ENCODE assay signal across 15 cellular contexts in the genomic region with DNA sequence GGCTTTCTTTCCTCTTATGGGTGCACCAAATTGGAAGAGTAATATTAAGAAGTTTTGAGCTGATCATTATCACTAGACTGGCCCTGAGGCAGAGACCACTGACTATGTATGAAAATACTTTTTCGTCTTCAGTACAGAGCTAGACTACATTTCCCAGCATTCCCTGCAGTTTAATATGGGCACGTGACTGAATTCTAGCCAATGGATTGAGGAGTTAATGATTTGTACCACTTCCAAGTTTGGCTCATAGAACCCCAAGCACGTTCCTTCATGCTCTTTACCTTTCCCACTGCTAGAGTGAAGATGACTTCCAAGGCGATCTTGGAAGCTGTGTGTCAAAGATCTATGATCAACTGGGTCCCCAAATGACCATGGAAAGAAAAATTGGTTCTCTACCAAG.
DNase-seq lines count a peak whose midpoint lies in the region; ATAC-seq, FAIRE-seq and TF ChIP-seq lines count a peak whose summit lies in the region.
"Had no signal": no experiment of that assay in that cellular context is flagged by ENCODE, and none has a peak within 500 bp of the region (broad histone marks: within the 10 kb centered on the region; RNA-seq: fewer than 3 reads in every experiment).

No MANE protein-coding gene starts in this region.

- H3K4me3 ChIP-seq in LNCaP clone FGC (ENCODE audit: low read depth, low read length) (no peak overlapping the region), GM12878 (no peak overlapping the region), WERI-Rb-1 (ENCODE audit: low read depth, low read length) (no peak overlapping the region)

- intact Hi-C loops in Right ventricle myocardium superior (cut with DNase I) (no loop called here), left cardiac atrium (cut with DNase I) (no loop called here), GM12878 (cut with micrococcal nuclease; ENCODE audit: unreplicated experiment) (no loop called here)

- H3K9ac ChIP-seq in GM12878 (ENCODE audit: control insufficient read depth, insufficient read depth, low read length), result no peak overlapping the region

- no peak overlapping the region for H3K27ac ChIP-seq in GM12878 (ENCODE audit: control insufficient read depth, insufficient read depth)
- no peak overlapping the region for H3K27ac ChIP-seq in WERI-Rb-1

- H3K4me2 ChIP-seq in GM12878 (ENCODE audit: control insufficient read depth, insufficient read depth), result no peak overlapping the region

- H3K36me3 ChIP-seq in GM12878 (ENCODE audit: control insufficient read depth in 2 of 2, insufficient read depth in 2 of 2, low read length in 1 of 2) (no peaks in the 10 kb centered on the region), WERI-Rb-1 (no peaks in the 10 kb centered on the region)
- H3K36me3 ChIP-seq: BE2C had no signal

- no peak for TF ChIP-seq EP300 in GM12878 (IDR thresholded peaks at IDR 0.05; ENCODE audit: borderline replicate concordance in 1 of 2, control insufficient read depth in 1 of 2, low read depth in 2 of 2, low read length in 2 of 2)

- in situ Hi-C loops in GM12878 (cut with MboI), result no loop called here

- TF ChIP-seq CTCF in LNCaP clone FGC (IDR thresholded peaks at IDR 0.05; ENCODE audit: control insufficient read depth, extremely low read depth, insufficient read depth) (no peak), GM12878 (IDR thresholded peaks at IDR 0.05 in 2 of 3, conservative IDR thresholded peaks at IDR 0.05 in 1 of 3; ENCODE audit: control insufficient read depth in 2 of 3, extremely low read depth in 1 of 3, insufficient read depth in 1 of 3, low read depth in 3 of 3, low read length in 3 of 3) (no peak), WERI-Rb-1 (IDR thresholded peaks at IDR 0.05; ENCODE audit: low read depth, low read length) (no peak)

- no peak for TF ChIP-seq RAD21 in GM12878 (IDR thresholded peaks at IDR 0.05; ENCODE audit: insufficient read depth, low read depth, low read length)

- RAD21 ChIA-PET in GM12878 (lab: Charles Lee; ENCODE audit: unreplicated experiment), result no interaction called here

- H3K9me3 ChIP-seq in GM12878 (replicated peaks; ENCODE audit: control insufficient read depth, insufficient read depth, low read length), result no peaks in the 10 kb centered on the region
- H3K9me3 ChIP-seq in WERI-Rb-1 (ENCODE audit: severe bottlenecking), result no peaks in the 10 kb centered on the region
- H3K9me3 ChIP-seq: BE2C had no signal

- BruUV-seq in GM12878 (replicated peaks; lab: Mats Ljungman, UMichigan), result no TSS peak

- ATAC-seq in Right ventricle myocardium superior (ENCODE audit: poor library complexity), result peak; percentile 17
- no peak for ATAC-seq in left cardiac atrium
- no peak for ATAC-seq in GM12878
- ATAC-seq in GM19397 (IDR thresholded peaks at IDR 0.05; ENCODE audit: unreplicated experiment), result no peak
- ATAC-seq: Panc1 had no signal

- no peaks in the 10 kb centered on the region for H4K20me1 ChIP-seq in GM12878 (ENCODE audit: control insufficient read depth, insufficient read depth)

- TF ChIP-seq POLR2A in GM12878 (IDR thresholded peaks at IDR 0.05; ENCODE audit: low read depth, low read length) (no peak), erythroblast (IDR thresholded peaks at IDR 0.05; ENCODE audit: low read length) (no peak)

- WGBS in GM12878 (ENCODE audit: insufficient coverage, insufficient replicate concordance, low lambda C conversion rate, missing lambda C conversion rate), result 35% methylated on average over 4 of the region's 4 CpGs

- DNase-seq in Right ventricle myocardium superior (no peak), left cardiac atrium (no peak), LNCaP clone FGC (ENCODE audit: low read depth) (peak; percentile 4), GM12878 (ENCODE audit: low read depth, low spot score) (no peak), erythroblast (lab: John Stamatoyannopoulos, UW) (no peak), WERI-Rb-1 (no peak)
- DNase-seq: BE2C; CD4-positive, alpha-beta memory T cell; GF-D8; H7; Kasumi-1; NCI-H2029; NCI-H510A had no signal

- no peaks in the 10 kb centered on the region for H3K27me3 ChIP-seq in GM12878 (replicated peaks in 1 of 2; ENCODE audit: control insufficient read depth in 2 of 2, insufficient read depth in 2 of 2, low read length in 1 of 2)
- no peaks in the 10 kb centered on the region for H3K27me3 ChIP-seq in WERI-Rb-1 (ENCODE audit: insufficient read depth, low read depth, severe bottlenecking)
- H3K27me3 ChIP-seq: BE2C had no signal

- CTCF ChIA-PET in GM12878 (lab: Yijun Ruan, JAX), result interaction anchor here (1.0 kb wide), 1 partner anchor 25 kb away, joined by 3 read pairs; no protein-coding TSS in a partner anchor

- no peaks in the 10 kb centered on the region for H3K79me2 ChIP-seq in GM12878 (ENCODE audit: control insufficient read depth, insufficient read depth, low read length)

- POLR2A ChIA-PET in GM12878 (lab: Charles Lee), result no interaction called here

- SMC1A ChIA-PET in GM12878 (lab: Charles Lee; ENCODE audit: uncharacterized antibody, unreplicated experiment), result no interaction called here

- H3K4me1 ChIP-seq in GM12878 (ENCODE audit: control insufficient read depth, insufficient read depth, low read length), result no peaks in the 10 kb centered on the region
- H3K4me1 ChIP-seq: BE2C had no signal

- no peak for FAIRE-seq in GM12878 (lab: Jason Lieb, UNC)

- H2AFZ ChIP-seq in GM12878 (ENCODE audit: control insufficient read depth, low read depth, low read length), result no peak overlapping the region

TF ChIP-seq in GM12878, 131 proteins besides CTCF, POLR2A, EP300 and RAD21 (continues in another document):
- TF ChIP-seq DPF2 (IDR thresholded peaks at IDR 0.05) (no peak), KAT2A (conservative IDR thresholded peaks at IDR 0.05; ENCODE audit: control insufficient read depth, low read depth, low read length) (no peak), CREB1 (IDR thresholded peaks at IDR 0.05; ENCODE audit: low read depth) (no peak), HDAC6 (IDR thresholded peaks at IDR 0.05; ENCODE audit: unreplicated experiment) (no peak), SMARCA5 (IDR thresholded peaks at IDR 0.05) (no peak), LARP7 (IDR thresholded peaks at IDR 0.05) (no peak), BACH1 (IDR thresholded peaks at IDR 0.05; ENCODE audit: borderline replicate concordance) (no peak), ETV6 (conservative IDR thresholded peaks at IDR 0.05 in 1 of 2, IDR thresholded peaks at IDR 0.05 in 1 of 2; ENCODE audit: borderline replicate concordance in 1 of 2, low read depth in 1 of 2) (no peak), NBN (IDR thresholded peaks at IDR 0.05) (no peak), NFXL1 (IDR thresholded peaks at IDR 0.05; ENCODE audit: borderline replicate concordance) (no peak), FOS (IDR thresholded peaks at IDR 0.05; ENCODE audit: borderline replicate concordance, extremely low read depth, insufficient read length) (no peak), KLF5 (IDR thresholded peaks at IDR 0.05; ENCODE audit: partially characterized antibody) (no peak), PML (IDR thresholded peaks at IDR 0.05; ENCODE audit: low read length) (no peak), WRNIP1 (IDR thresholded peaks at IDR 0.05; ENCODE audit: borderline replicate concordance, low read depth, low read length) (no peak), TBL1XR1 (IDR thresholded peaks at IDR 0.05; ENCODE audit: low read depth, low read length) (no peak)
- TF ChIP-seq, protein P1, sequence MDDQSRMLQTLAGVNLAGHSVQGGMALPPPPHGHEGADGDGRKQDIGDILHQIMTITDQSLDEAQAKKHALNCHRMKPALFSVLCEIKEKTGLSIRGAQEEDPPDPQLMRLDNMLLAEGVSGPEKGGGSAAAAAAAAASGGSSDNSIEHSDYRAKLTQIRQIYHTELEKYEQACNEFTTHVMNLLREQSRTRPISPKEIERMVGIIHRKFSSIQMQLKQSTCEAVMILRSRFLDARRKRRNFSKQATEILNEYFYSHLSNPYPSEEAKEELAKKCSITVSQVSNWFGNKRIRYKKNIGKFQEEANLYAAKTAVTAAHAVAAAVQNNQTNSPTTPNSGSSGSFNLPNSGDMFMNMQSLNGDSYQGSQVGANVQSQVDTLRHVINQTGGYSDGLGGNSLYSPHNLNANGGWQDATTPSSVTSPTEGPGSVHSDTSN (IDR thresholded peaks at IDR 0.05; ENCODE audit: insufficient replicate concordance, low read depth, low read length), result no peak
- TF ChIP-seq, protein P2, sequence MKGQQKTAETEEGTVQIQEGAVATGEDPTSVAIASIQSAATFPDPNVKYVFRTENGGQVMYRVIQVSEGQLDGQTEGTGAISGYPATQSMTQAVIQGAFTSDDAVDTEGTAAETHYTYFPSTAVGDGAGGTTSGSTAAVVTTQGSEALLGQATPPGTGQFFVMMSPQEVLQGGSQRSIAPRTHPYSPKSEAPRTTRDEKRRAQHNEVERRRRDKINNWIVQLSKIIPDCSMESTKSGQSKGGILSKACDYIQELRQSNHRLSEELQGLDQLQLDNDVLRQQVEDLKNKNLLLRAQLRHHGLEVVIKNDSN (IDR thresholded peaks at IDR 0.05; ENCODE audit: borderline replicate concordance, extremely low read length, insufficient read depth, low read depth, low read length), result peak; percentile 35
- TF ChIP-seq, protein P3, sequence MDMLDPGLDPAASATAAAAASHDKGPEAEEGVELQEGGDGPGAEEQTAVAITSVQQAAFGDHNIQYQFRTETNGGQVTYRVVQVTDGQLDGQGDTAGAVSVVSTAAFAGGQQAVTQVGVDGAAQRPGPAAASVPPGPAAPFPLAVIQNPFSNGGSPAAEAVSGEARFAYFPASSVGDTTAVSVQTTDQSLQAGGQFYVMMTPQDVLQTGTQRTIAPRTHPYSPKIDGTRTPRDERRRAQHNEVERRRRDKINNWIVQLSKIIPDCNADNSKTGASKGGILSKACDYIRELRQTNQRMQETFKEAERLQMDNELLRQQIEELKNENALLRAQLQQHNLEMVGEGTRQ (IDR thresholded peaks at IDR 0.05; ENCODE audit: borderline replicate concordance, low read depth, low read length), result peak; percentile 18; the same call in 1 of the 2 replicates
